10 cellular contexts compared by ENCODE assay signal in the genomic region with DNA sequence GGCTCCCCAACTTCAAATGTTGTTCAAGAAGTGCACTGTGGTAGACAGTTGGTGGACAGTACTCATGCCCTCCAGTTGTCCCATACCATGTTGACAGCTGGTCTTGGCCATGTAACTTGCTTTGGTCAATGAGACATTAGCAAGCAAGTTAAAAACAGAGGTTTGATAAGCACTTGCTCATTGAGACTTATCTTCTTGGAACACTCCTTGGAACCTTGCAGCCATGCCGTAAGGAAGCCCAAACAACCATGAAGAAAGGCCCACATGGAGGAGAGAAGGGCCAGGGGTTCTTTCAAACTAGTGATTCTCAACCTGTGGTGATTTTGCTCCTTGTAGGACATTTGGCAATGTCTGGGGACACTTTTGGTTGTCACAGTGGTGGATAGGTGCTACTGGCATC.
"Had no signal": no experiment of that assay in that cellular context is flagged by ENCODE, and none has a peak within 500 bp of the region (broad histone marks: within the 10 kb centered on the region; RNA-seq: fewer than 3 reads in every experiment).

No MANE protein-coding gene starts in this region.

- H3K27ac ChIP-seq: KMS-11 had no signal

- H3K4me3 ChIP-seq: GM23338 had no signal

- DNase-seq: H9, HCEC 1CT, IMR-90, Kasumi-1, KBM-7 had no signal

- H3K9me3 Mint-ChIP-seq: GM23338 had no signal

- H3K4me3 Mint-ChIP-seq: GM23338, H9 had no signal

- H3K9ac ChIP-seq: KMS-11 had no signal

- H2AFZ ChIP-seq: GM23338 had no signal

- H3K4me2 ChIP-seq: GM23338, KMS-11 had no signal

- FAIRE-seq: H1, H54, HTR-8/SVneo had no signal

- ATAC-seq: GM23338 had no signal

- H3K27ac Mint-ChIP-seq: GM23338, H9 had no signal
